In genomic region chr9:76216161-76216649, GRCh38 we compare ENCODE assay signal across 13 cellular contexts.
A peak's percentile ranks its signal among the peaks of the same experiment; 100 is the strongest.
DNase-seq lines count a peak whose midpoint lies in the region; ATAC-seq, FAIRE-seq and TF ChIP-seq lines count a peak whose summit lies in the region.
"Had no signal": no experiment of that assay in that cellular context is flagged by ENCODE, and none has a peak within 500 bp of the region (broad histone marks: within the 10 kb centered on the region; RNA-seq: fewer than 3 reads in every experiment).

No MANE protein-coding gene starts in this region.

- ATAC-seq in GM21367 (IDR thresholded peaks at IDR 0.05; ENCODE audit: unreplicated experiment) (no peak), HG03025 (IDR thresholded peaks at IDR 0.05; ENCODE audit: low FRiP score, unreplicated experiment) (no peak)

- no peak for TF ChIP-seq POLR2A in spleen (IDR thresholded peaks at IDR 0.05)

- no peaks in the 10 kb centered on the region for H3K9me3 ChIP-seq in keratinocyte (ENCODE audit: control insufficient read depth, low read depth, low read length)
- no peaks in the 10 kb centered on the region for H3K9me3 ChIP-seq in SJCRH30 (replicated peaks)
- no peaks in the 10 kb centered on the region for H3K9me3 ChIP-seq in spleen

- no peaks in the 10 kb centered on the region for H4K20me1 ChIP-seq in keratinocyte (ENCODE audit: control insufficient read depth, extremely low read depth, insufficient read depth, low read length)

- H2AFZ ChIP-seq in keratinocyte (ENCODE audit: control insufficient read depth, low read length): no peak overlapping the region

- H3K9ac ChIP-seq in keratinocyte (ENCODE audit: control insufficient read depth, extremely low read depth, insufficient read depth, low read length): no peak overlapping the region

- no peaks in the 10 kb centered on the region for H3K27me3 ChIP-seq in HL-60 (ENCODE audit: insufficient read depth, poor library complexity, severe bottlenecking)
- no peaks in the 10 kb centered on the region for H3K27me3 ChIP-seq in keratinocyte (ENCODE audit: control insufficient read depth, extremely low read depth, insufficient read depth, low read length)
- no peaks in the 10 kb centered on the region for H3K27me3 ChIP-seq in SJCRH30
- H3K27me3 ChIP-seq in spleen (replicated peaks in 1 of 7): peaks cover 0 to 3% (median 0%) of the 10 kb centered on the region in 7 donors

- no peaks in the 10 kb centered on the region for H3K9me1 ChIP-seq in keratinocyte (ENCODE audit: control insufficient read depth, extremely low read depth, insufficient read depth, low read length)

- dilution Hi-C loops in keratinocyte (cut with MboI; ENCODE audit: extremely low pct_ligation_motif_present, low sequenced_read_pairs): no loop called here

- no peaks in the 10 kb centered on the region for H3K79me2 ChIP-seq in keratinocyte (ENCODE audit: control insufficient read depth, insufficient read depth, low read length)

- FAIRE-seq in keratinocyte (lab: Jason Lieb, UNC): peak; percentile 90
- FAIRE-seq: GM18507, H1, TTC549 had no signal

- H3K36me3 ChIP-seq in keratinocyte (ENCODE audit: control insufficient read depth in 2 of 2, extremely low read depth in 1 of 2, insufficient read depth in 2 of 2, low read length in 2 of 2) (no peaks in the 10 kb centered on the region), SJCRH30 (no peaks in the 10 kb centered on the region), spleen (no peaks in the 10 kb centered on the region)

- WGBS in spleen, 5 donors: 83 to 96% (median 92%) methylated on average over 2 of the region's 2 CpGs

- H3K4me3 ChIP-seq in HL-60 (replicated peaks; ENCODE audit: insufficient read depth, low read length): no peak overlapping the region
- peak overlapping the region in 2 of 3 experiments; percentile 15 to 35 for H3K4me3 ChIP-seq in keratinocyte (ENCODE audit: control insufficient read depth in 2 of 3, extremely low read depth in 1 of 3, insufficient read depth in 2 of 3, low read depth in 1 of 3, low read length in 3 of 3)
- no peak overlapping the region for H3K4me3 ChIP-seq in SJCRH30
- H3K4me3 ChIP-seq in spleen: no peak overlapping the region

- peak overlapping the region; percentile 66 for H3K4me2 ChIP-seq in keratinocyte (ENCODE audit: control insufficient read depth, extremely low read depth, insufficient read depth, low read depth, low read length)

- TF ChIP-seq CTCF in HL-60 (IDR thresholded peaks at IDR 0.05; ENCODE audit: insufficient read depth, low read length) (no peak), keratinocyte (optimal IDR thresholded peaks at IDR 0.05 in 1 of 3, IDR thresholded peaks at IDR 0.05 in 1 of 3, conservative IDR thresholded peaks at IDR 0.05 in 1 of 3; ENCODE audit: extremely low read depth in 1 of 3, insufficient read depth in 2 of 3, low read length in 3 of 3) (no peak), spleen (IDR thresholded peaks at IDR 0.05 in 8 of 11, conservative IDR thresholded peaks at IDR 0.05 in 3 of 11) (no peak)

- intact Hi-C loops in spleen (cut with DNase I; ENCODE audit: low total_unique reads): no loop called here

- H3K27ac ChIP-seq in HL-60 (replicated peaks) (no peak overlapping the region), keratinocyte (ENCODE audit: control insufficient read depth, insufficient read depth, low read length) (peak overlapping the region; percentile 32), SJCRH30 (no peak overlapping the region), spleen (no peak overlapping the region)
- H3K27ac ChIP-seq: C4-2B had no signal

- DNase-seq in A172 (ENCODE audit: low spot score) (peak; percentile 87), HL-60 (ENCODE audit: low read depth in 1 of 2, low spot score in 1 of 2) (peak; percentile 6 to 24), amniotic epithelial cell (ENCODE audit: low read depth) (peak; percentile 97), keratinocyte (ENCODE audit: low read depth, low spot score) (peak; percentile 73), SJCRH30 (no peak), spleen (no peak)
- DNase-seq: NCI-H524 had no signal

- H3K4me1 ChIP-seq in keratinocyte (ENCODE audit: control insufficient read depth, extremely low read depth, insufficient read depth, low read length): peaks cover 28% of the 10 kb centered on the region
- H3K4me1 ChIP-seq in SJCRH30: no peaks in the 10 kb centered on the region
- no peaks in the 10 kb centered on the region for H3K4me1 ChIP-seq in spleen

Comparison
In these comparisons a context has a peak if more than half of its experiments do, and no peak if none do; other contexts are left out.
1. DNase-seq: peak in A172 (single experiment), HL-60 (2 of 2), amniotic epithelial cell (single experiment) and keratinocyte (single experiment); none in SJCRH30 (0 of 2) and spleen (single experiment).
2. H3K4me3 ChIP-seq: peak in keratinocyte (2 of 3); none in HL-60 (single experiment), SJCRH30 (single experiment) and spleen (0 of 8).